In genomic region chr16:53893731-53894435, GRCh38 we compare ENCODE assay signal across 9 cellular contexts.
A peak's percentile ranks its signal among the peaks of the same experiment; 100 is the strongest.
DNase-seq lines count a peak whose midpoint lies in the region; ATAC-seq and TF ChIP-seq lines count a peak whose summit lies in the region.
"Had no signal": no experiment of that assay in that cellular context is flagged by ENCODE, and none has a peak within 500 bp of the region (broad histone marks: within the 10 kb centered on the region; RNA-seq: fewer than 3 reads in every experiment).

No MANE protein-coding gene starts in this region.

- no peaks in the 10 kb centered on the region for H3K27me3 ChIP-seq in gastrocnemius medialis

- no peaks in the 10 kb centered on the region for H3K9me3 ChIP-seq in gastrocnemius medialis

- H3K4me3 Mint-ChIP-seq in natural killer cell treated with Interleukin-12 subunit alpha and Interleukin-12 subunit beta and Interleukin-15 and Interleukin-18, amount 100 ng/mL, for 72 hours = no peak overlapping the region

- H3K36me3 ChIP-seq in gastrocnemius medialis = peaks cover 0 to 8% of the 10 kb centered on the region in 2 donors

- H3K27ac Mint-ChIP-seq in natural killer cell treated with Interleukin-12 subunit alpha and Interleukin-12 subunit beta and Interleukin-15 and Interleukin-18, amount 100 ng/mL, for 72 hours = no peak overlapping the region

- ATAC-seq in esophagus mucosa (peak; percentile 87), gastrocnemius medialis (peak; percentile 70 to 88), HG03378 (IDR thresholded peaks at IDR 0.05; ENCODE audit: unreplicated experiment) (no peak)
- ATAC-seq in natural killer cell treated with Interleukin-12 subunit alpha and Interleukin-12 subunit beta and Interleukin-15 and Interleukin-18, amount 100 ng/mL, for 72 hours = no peak

- TF ChIP-seq CTCF in gastrocnemius medialis (IDR thresholded peaks at IDR 0.05 in 4 of 5, conservative IDR thresholded peaks at IDR 0.05 in 1 of 5) = no peak

- in situ Hi-C loops in gastrocnemius medialis (cut with MboI; ENCODE audit: low sequenced_read_pairs in 4 of 4) = no loop called here

- no peak overlapping the region for H3K27ac ChIP-seq in gastrocnemius medialis

- peaks cover 9 to 15% of the 10 kb centered on the region in 2 donors for H3K4me1 ChIP-seq in gastrocnemius medialis

- no peak for TF ChIP-seq POLR2A in gastrocnemius medialis (IDR thresholded peaks at IDR 0.05)

- H3K9me3 Mint-ChIP-seq in natural killer cell treated with Interleukin-12 subunit alpha and Interleukin-12 subunit beta and Interleukin-15 and Interleukin-18, amount 100 ng/mL, for 72 hours = no peaks in the 10 kb centered on the region

- no peaks in the 10 kb centered on the region for H3K4me1 Mint-ChIP-seq in natural killer cell treated with Interleukin-12 subunit alpha and Interleukin-12 subunit beta and Interleukin-15 and Interleukin-18, amount 100 ng/mL, for 72 hours (ENCODE audit: low read depth in 2 of 2)

- no peaks in the 10 kb centered on the region for H3K36me3 Mint-ChIP-seq in natural killer cell treated with Interleukin-12 subunit alpha and Interleukin-12 subunit beta and Interleukin-15 and Interleukin-18, amount 100 ng/mL, for 72 hours

- no peaks in the 10 kb centered on the region for H3K27me3 Mint-ChIP-seq in natural killer cell treated with Interleukin-12 subunit alpha and Interleukin-12 subunit beta and Interleukin-15 and Interleukin-18, amount 100 ng/mL, for 72 hours

- H3K4me3 ChIP-seq in gastrocnemius medialis = no peak overlapping the region

- peak; percentile 71 for DNase-seq in H4 (ENCODE audit: low spot score)
- peak; percentile 51 for DNase-seq in NCI-H748 (lab: John Stamatoyannopoulos, UW; ENCODE audit: unreplicated experiment)
- peak; percentile 12 to 30 for DNase-seq in gastrocnemius medialis
- no peak for DNase-seq in middle frontal gyrus (ENCODE audit: extremely low spot score, low spot score)
- no peak for DNase-seq in natural killer cell treated with Interleukin-12 subunit alpha and Interleukin-12 subunit beta and Interleukin-15 and Interleukin-18, amount 100 ng/mL, for 72 hours (ENCODE audit: low spot score)
- DNase-seq: erythroblast, NCI-H1048 had no signal

- intact Hi-C loops in gastrocnemius medialis (cut with DNase I; ENCODE audit: low total_unique reads) = loop anchor here (5.0 kb wide), 1 partner anchor 393 kb away; the partner anchor contains the start of gene IRX3

Comparison
In these comparisons a context has a peak if more than half of its experiments do, and no peak if none do; other contexts are left out.
1. DNase-seq: peak in H4 (single experiment), NCI-H748 (single experiment) and gastrocnemius medialis (2 of 2); none in middle frontal gyrus (single experiment) and natural killer cell treated with Interleukin-12 subunit alpha and Interleukin-12 subunit beta and Interleukin-15 and Interleukin-18, amount 100 ng/mL, for 72 hours (single experiment).
2. ATAC-seq: peak in esophagus mucosa (single experiment) and gastrocnemius medialis (2 of 2); none in HG03378 (single experiment) and natural killer cell treated with Interleukin-12 subunit alpha and Interleukin-12 subunit beta and Interleukin-15 and Interleukin-18, amount 100 ng/mL, for 72 hours (0 of 2).